In genomic region chr6:45377555-45378323, GRCh38 we compare ENCODE assay signal across 1 cellular context.
TF ChIP-seq lines count a peak whose summit lies in the region.

TSS of gene SUPT3H (minus strand) at chr6:45377934.

TF ChIP-seq in HEK293, 187 proteins besides CTCF, POLR2A, EP300 and RAD21 (continued from another document and continues in another):
- peak; percentile 71 for TF ChIP-seq ZNF692 (tag by site-specific recombination; IDR thresholded peaks at IDR 0.05)
- peak; percentile 28; the same call in 1 of the 2 replicates for TF ChIP-seq WT1 (tag by site-specific recombination; IDR thresholded peaks at IDR 0.05)
- peak; percentile 83 for TF ChIP-seq EGR2 (tag by site-specific recombination; IDR thresholded peaks at IDR 0.05; ENCODE audit: low read depth)
- no peak for TF ChIP-seq ZNF214 (tag by site-specific recombination; IDR thresholded peaks at IDR 0.05; ENCODE audit: borderline replicate concordance)
- peak; percentile 51; the same call in 1 of the 2 replicates for TF ChIP-seq PRDM10 (tag by site-specific recombination; IDR thresholded peaks at IDR 0.05)
- peak; percentile 44 for TF ChIP-seq ZNF366 (tag by site-specific recombination; conservative IDR thresholded peaks at IDR 0.05)
- no peak for TF ChIP-seq ZNF404 (tag by site-specific recombination; IDR thresholded peaks at IDR 0.05)
- 0 out of 2 replicates have a peak, but pooled peaks have one; percentile 9 for TF ChIP-seq ZNF18 (tag by site-specific recombination; IDR thresholded peaks at IDR 0.05)
- TF ChIP-seq ZFHX2 (tag by site-specific recombination; conservative IDR thresholded peaks at IDR 0.05), result peak; percentile 76
- peak; percentile 83 for TF ChIP-seq PRDM1 (tag by site-specific recombination; IDR thresholded peaks at IDR 0.05)
- peak; percentile 95 for TF ChIP-seq ZNF398 (tag by site-specific recombination; IDR thresholded peaks at IDR 0.05)
- peak; percentile 85 for TF ChIP-seq TRIM28 (IDR thresholded peaks at IDR 0.05; ENCODE audit: borderline replicate concordance, low read length)
- TF ChIP-seq SP3 (tag by site-specific recombination; IDR thresholded peaks at IDR 0.05), result peak; percentile 72
- peak; percentile 94 for TF ChIP-seq MZF1 (tag by site-specific recombination; IDR thresholded peaks at IDR 0.05; ENCODE audit: borderline replicate concordance)
- TF ChIP-seq ZNF146 (tag by site-specific recombination; IDR thresholded peaks at IDR 0.05), result no peak
- no peak for TF ChIP-seq GLI2 (tag by site-specific recombination; IDR thresholded peaks at IDR 0.05; ENCODE audit: borderline replicate concordance, low read depth)
- no peak for TF ChIP-seq ZNF558 (tag by site-specific recombination; IDR thresholded peaks at IDR 0.05)
- peak; percentile 51; the same call in 1 of the 2 replicates for TF ChIP-seq KLF16 (tag by site-specific recombination; IDR thresholded peaks at IDR 0.05)
- TF ChIP-seq ZNF561 (tag by site-specific recombination; IDR thresholded peaks at IDR 0.05; ENCODE audit: borderline replicate concordance), result peak; percentile 83
- TF ChIP-seq KLF7 (tag by site-specific recombination; IDR thresholded peaks at IDR 0.05; ENCODE audit: borderline replicate concordance), result peak; percentile 94
- TF ChIP-seq ZNF670 (tag by site-specific recombination; IDR thresholded peaks at IDR 0.05; ENCODE audit: low read depth), result no peak
- peak; percentile 52; the same call in 1 of the 2 replicates for TF ChIP-seq PRDM4 (tag by site-specific recombination; IDR thresholded peaks at IDR 0.05)
- TF ChIP-seq ZNF341 (tag by site-specific recombination; IDR thresholded peaks at IDR 0.05; ENCODE audit: low read depth), result peak; percentile 83
- TF ChIP-seq TCF7L2 (IDR thresholded peaks at IDR 0.05; ENCODE audit: borderline replicate concordance, low read depth, low read length), result no peak
- TF ChIP-seq TSHZ1 (tag by site-specific recombination; IDR thresholded peaks at IDR 0.05; ENCODE audit: borderline replicate concordance), result no peak
- TF ChIP-seq ZNF664 (tag by site-specific recombination; IDR thresholded peaks at IDR 0.05), result no peak
- no peak for TF ChIP-seq SCRT1 (tag by site-specific recombination; IDR thresholded peaks at IDR 0.05; ENCODE audit: borderline replicate concordance)
- TF ChIP-seq ELK4 (IDR thresholded peaks at IDR 0.05; ENCODE audit: borderline replicate concordance, low read depth, low read length), result no peak
- no peak for TF ChIP-seq ZNF624 (tag by site-specific recombination; IDR thresholded peaks at IDR 0.05)
- peak; percentile 95 for TF ChIP-seq ZBTB26 (tag by site-specific recombination; optimal IDR thresholded peaks at IDR 0.05)
- TF ChIP-seq ZNF658 (tag by site-specific recombination; IDR thresholded peaks at IDR 0.05), result no peak
- TF ChIP-seq ZNF623 (tag by site-specific recombination; IDR thresholded peaks at IDR 0.05), result no peak
- TF ChIP-seq SETDB1 (IDR thresholded peaks at IDR 0.05; ENCODE audit: insufficient read length, low read length), result no peak
- peak; percentile 14; the same call in 1 of the 2 replicates for TF ChIP-seq ZNF2 (tag by site-specific recombination; IDR thresholded peaks at IDR 0.05)
- TF ChIP-seq ZNF747 (tag by site-specific recombination; IDR thresholded peaks at IDR 0.05), result no peak
- TF ChIP-seq GLIS1 (tag by site-specific recombination; IDR thresholded peaks at IDR 0.05), result peak; percentile 92
- no peak for TF ChIP-seq ZSCAN23 (tag by site-specific recombination; IDR thresholded peaks at IDR 0.05)
- peak; percentile 83 for TF ChIP-seq ZBTB20 (tag by site-specific recombination; IDR thresholded peaks at IDR 0.05)
- TF ChIP-seq GLIS2 (tag by site-specific recombination; IDR thresholded peaks at IDR 0.05), result peak; percentile 99
- TF ChIP-seq ZNF23 (tag by site-specific recombination; IDR thresholded peaks at IDR 0.05; ENCODE audit: borderline replicate concordance), result no peak
- TF ChIP-seq OSR2 (tag by site-specific recombination; IDR thresholded peaks at IDR 0.05), result peak; percentile 75
- no peak for TF ChIP-seq ZNF423 (tag by site-specific recombination; IDR thresholded peaks at IDR 0.05)
- TF ChIP-seq SP7 (tag by site-specific recombination; IDR thresholded peaks at IDR 0.05), result peak; percentile 69
- peak; percentile 70 for TF ChIP-seq ZXDB (tag by site-specific recombination; IDR thresholded peaks at IDR 0.05)
- TF ChIP-seq KLF9 (tag by site-specific recombination; IDR thresholded peaks at IDR 0.05; ENCODE audit: low read depth), result peak; percentile 80; the same call in 1 of the 2 replicates
- no peak for TF ChIP-seq ZNF585B (tag by site-specific recombination; IDR thresholded peaks at IDR 0.05)
- peak; percentile 81; the same call in 1 of the 2 replicates for TF ChIP-seq HOXC10 (CRISPR knock-in tag; IDR thresholded peaks at IDR 0.05)
- TF ChIP-seq KLF10 (tag by site-specific recombination; IDR thresholded peaks at IDR 0.05), result peak; percentile 56
- TF ChIP-seq ZNF544 (tag by site-specific recombination; IDR thresholded peaks at IDR 0.05), result no peak
- no peak for TF ChIP-seq BCL11B (tag by site-specific recombination; IDR thresholded peaks at IDR 0.05; ENCODE audit: low read depth)
- TF ChIP-seq ZNF426 (tag by site-specific recombination; IDR thresholded peaks at IDR 0.05), result no peak
- TF ChIP-seq ZNF121 (tag by site-specific recombination; IDR thresholded peaks at IDR 0.05), result peak; percentile 51; the same call in 1 of the 2 replicates
- peak; percentile 74; the same call in 1 of the 2 replicates for TF ChIP-seq ZNF223 (tag by site-specific recombination; IDR thresholded peaks at IDR 0.05)
